7 cellular contexts compared by ENCODE assay signal in genomic region chr15:45377630-45378148, GRCh38. TPM values are rescaled to one million over a fixed set of nuclear protein-coding genes. Genes with fewer than 3 reads are reported as not detected.
DNase-seq lines count a peak whose midpoint lies in the region; ATAC-seq and TF ChIP-seq lines count a peak whose summit lies in the region.

No MANE protein-coding gene starts in this region.

- TF ChIP-seq CTCF in fibroblast of villous mesenchyme (IDR thresholded peaks at IDR 0.05; ENCODE audit: insufficient read depth, low read depth, low read length) = no peak

- H3K9me3 ChIP-seq in T-helper 17 cell (ENCODE audit: control insufficient read depth, low read length, poor library complexity, severe bottlenecking) = no peaks in the 10 kb centered on the region
- H3K9me3 ChIP-seq in neuronal stem cell (replicated peaks in 1 of 2; ENCODE audit: control insufficient read depth in 2 of 2, insufficient read depth in 1 of 2, low read depth in 1 of 2, low read length in 2 of 2) = peaks cover 0 to 5% of the 10 kb centered on the region in 2 donors

- no peak overlapping the region for H3K27ac ChIP-seq in neuronal stem cell (replicated peaks; ENCODE audit: low read length)

- peak overlapping the region; percentile 97 for H3K18ac ChIP-seq in neuronal stem cell (ENCODE audit: low read length)

- H3K4me1 ChIP-seq in neuronal stem cell (ENCODE audit: control insufficient read depth in 2 of 2, insufficient read depth in 1 of 2, low read depth in 1 of 2, low read length in 2 of 2) = peaks cover 4 to 6% of the 10 kb centered on the region in 2 donors

- no peak overlapping the region for H4K8ac ChIP-seq in neuronal stem cell (ENCODE audit: low read depth, low read length)

- H3K4ac ChIP-seq in neuronal stem cell (ENCODE audit: low read length) = no peak overlapping the region

- peak overlapping the region; percentile 68 for H2BK5ac ChIP-seq in neuronal stem cell (ENCODE audit: low read length)

- peaks cover 9% of the 10 kb centered on the region for H3K36me3 Mint-ChIP-seq in T-helper 17 cell (ENCODE audit: low read depth)

- peaks cover 77% of the 10 kb centered on the region for H3K27me3 Mint-ChIP-seq in T-helper 17 cell

- H3K79me1 ChIP-seq in neuronal stem cell (ENCODE audit: low read depth, low read length) = no peaks in the 10 kb centered on the region

- H3K27me3 ChIP-seq in neuronal stem cell (ENCODE audit: control insufficient read depth in 3 of 3, insufficient read depth in 3 of 3, low read depth in 1 of 3, low read length in 3 of 3) = peaks cover 0 to 29% (median 10%) of the 10 kb centered on the region in 3 experiments

- H3K4me3 Mint-ChIP-seq in T-helper 17 cell = peak overlapping the region; percentile 87

- H3K14ac ChIP-seq in neuronal stem cell (ENCODE audit: low read length) = peak overlapping the region; percentile 94

- no peak overlapping the region for H4K91ac ChIP-seq in neuronal stem cell (ENCODE audit: low read depth, low read length, poor library complexity)

- ATAC-seq in GM18505 (IDR thresholded peaks at IDR 0.05; ENCODE audit: unreplicated experiment) (peak; percentile 31), HG02759 (IDR thresholded peaks at IDR 0.05; ENCODE audit: unreplicated experiment) (peak; percentile 34), T-helper 17 cell (no peak)

- H2BK12ac ChIP-seq in neuronal stem cell (ENCODE audit: low read length) = no peak overlapping the region

- peak overlapping the region; percentile 88 for H3K4me2 ChIP-seq in neuronal stem cell (ENCODE audit: insufficient read depth, low read length, poor library complexity, severe bottlenecking)

- no peak for DNase-seq in T-helper 17 cell
- DNase-seq in fibroblast of villous mesenchyme (ENCODE audit: low read depth) = no peak
- DNase-seq in neuronal stem cell (ENCODE audit: low spot score) = peak; percentile 2
- DNase-seq in SIG-M5 treated with dmso at 0.1 percent for 504 hours (lab: John Stamatoyannopoulos, UW; ENCODE audit: unreplicated experiment) = no peak
- DNase-seq in germinal center (ENCODE audit: low spot score) = no peak

- H2BK15ac ChIP-seq in neuronal stem cell (ENCODE audit: low read length) = no peak overlapping the region

- peak overlapping the region; percentile 91 for H3K9ac ChIP-seq in neuronal stem cell (ENCODE audit: low read depth, low read length, poor library complexity)

- H3K27ac Mint-ChIP-seq in T-helper 17 cell = peak overlapping the region; percentile 8

- H3K23ac ChIP-seq in neuronal stem cell (ENCODE audit: low read depth, low read length, poor library complexity) = peak overlapping the region; percentile 80

- no peak overlapping the region for H2AK5ac ChIP-seq in neuronal stem cell (ENCODE audit: low read depth, low read length)

- peaks cover 21% of the 10 kb centered on the region for H3K4me1 Mint-ChIP-seq in T-helper 17 cell

- H2BK120ac ChIP-seq in neuronal stem cell (ENCODE audit: low read depth, low read length) = peak overlapping the region; percentile 4

- no peak for TF ChIP-seq POLR2A in GM18505 (IDR thresholded peaks at IDR 0.05; ENCODE audit: borderline replicate concordance, extremely low read depth, insufficient read depth, insufficient read length)

- H3K36me3 ChIP-seq in neuronal stem cell (replicated peaks in 1 of 2; ENCODE audit: control insufficient read depth in 2 of 2, insufficient read depth in 2 of 2, low read length in 2 of 2) = no peaks in the 10 kb centered on the region

- H3K4me3 ChIP-seq in fibroblast of villous mesenchyme (ENCODE audit: low read depth, low read length) = peak overlapping the region; percentile 52
- peak overlapping the region; percentile 50 to 87 for H3K4me3 ChIP-seq in neuronal stem cell (ENCODE audit: low read length in 2 of 2)

- peak overlapping the region; percentile 95 for H2AFZ ChIP-seq in neuronal stem cell (ENCODE audit: low read length)

- WGBS in neuronal stem cell (ENCODE audit: extremely low coverage in 2 of 2, insufficient read length in 2 of 2, insufficient replicate concordance in 1 of 2), 2 donors = no CpG with 5 or more reads among the region's 32 CpGs

RNA-seq across cellular contexts. Expression of gene GATM, which starts 0.7 kb away (rescaled TPM):
- total RNA-seq in T-helper 17 cell (under 1 TPM in 1 of 2 donors, not detected in 1; 0.32 TPM), fibroblast of villous mesenchyme (under 0.01 and 0.32 TPM in 2 replicates)
- polyA plus RNA-seq in neuronal stem cell (2013, experiment 1 of 2) = 13.9 TPM
- polyA plus RNA-seq in neuronal stem cell (2013, experiment 2 of 2) = 15.2 TPM
